ENCODE assay signal across 8 cellular contexts in the genomic region with DNA sequence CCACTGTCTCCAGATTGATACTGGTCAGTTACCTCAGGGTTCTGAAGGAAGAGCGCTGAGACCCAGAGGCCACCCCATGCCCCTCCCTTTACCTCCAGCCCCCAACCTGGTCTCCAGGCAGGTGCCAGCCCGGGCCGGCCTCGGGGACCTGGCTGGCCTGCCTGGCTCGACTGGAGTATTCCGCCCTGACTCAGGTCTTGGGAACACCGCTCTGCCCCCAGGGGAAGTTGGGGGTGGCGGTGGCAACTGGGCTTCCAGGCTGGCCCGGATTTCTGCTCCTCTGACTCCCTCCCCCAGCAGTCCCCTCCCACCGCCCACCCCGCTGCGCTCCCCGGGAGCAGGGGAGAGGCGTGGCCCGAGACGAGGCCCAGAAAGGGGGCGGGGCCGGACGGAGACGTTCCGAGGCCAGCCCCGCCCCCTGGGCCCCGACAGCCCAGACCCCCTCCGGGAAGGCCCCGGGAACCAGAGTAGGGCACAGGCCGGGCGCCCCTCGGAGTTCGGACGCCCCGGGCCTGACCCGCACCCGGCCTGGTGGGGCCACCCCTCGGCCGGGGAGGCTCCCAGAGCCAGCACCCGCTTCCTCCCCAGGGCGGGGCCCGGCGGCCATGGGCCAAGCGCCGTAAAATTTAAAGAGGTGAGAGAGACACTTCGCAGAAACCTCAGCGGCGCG.
DNase-seq lines count a peak whose midpoint lies in the region; ATAC-seq and TF ChIP-seq lines count a peak whose summit lies in the region.

No MANE protein-coding gene starts in this region.

- no peaks in the 10 kb centered on the region for H3K79me2 ChIP-seq in OCI-LY1 (ENCODE audit: insufficient read depth, low read length)

- H3K9ac ChIP-seq in OCI-LY1 (ENCODE audit: low read length) (peak overlapping the region; percentile 84), subcutaneous abdominal adipose tissue (ENCODE audit: low read length in 5 of 5) (peak overlapping the region in 4 of 5 donors; percentile 23 to 66 (median 29))

- H3K4me3 ChIP-seq in OCI-LY1 (ENCODE audit: low read depth, low read length, poor library complexity, severe bottlenecking): peak overlapping the region; percentile 84
- no peak overlapping the region for H3K4me3 ChIP-seq in neuron (ENCODE audit: low read length)
- peak overlapping the region; percentile 44 to 64 (median 53) for H3K4me3 ChIP-seq in subcutaneous abdominal adipose tissue (ENCODE audit: low read depth in 1 of 5, low read length in 5 of 5)

- H3K27me3 Mint-ChIP-seq in activated T-cell treated with anti-CD3 and anti-CD28 coated beads, Interleukin-2, amount 50 U/mL, for 24 hours: no peaks in the 10 kb centered on the region

- H2AFZ ChIP-seq in OCI-LY1 (ENCODE audit: low read length) (peak overlapping the region; percentile 50; the same call in 1 of the 2 replicates), neuron (ENCODE audit: low read depth, low read length) (peak overlapping the region; percentile 37)

- H3K36me3 ChIP-seq in OCI-LY1 (ENCODE audit: insufficient read depth, low read length) (no peaks in the 10 kb centered on the region), neuron (ENCODE audit: insufficient read depth, low read length) (no peaks in the 10 kb centered on the region), subcutaneous abdominal adipose tissue (ENCODE audit: control insufficient read depth in 5 of 5, insufficient read depth in 5 of 5, low read length in 5 of 5) (no peaks in the 10 kb centered on the region)

- peak overlapping the region; percentile 88 for H3K27ac Mint-ChIP-seq in activated T-cell treated with anti-CD3 and anti-CD28 coated beads, Interleukin-2, amount 50 U/mL, for 24 hours

- no peaks in the 10 kb centered on the region for H3K9me3 ChIP-seq in OCI-LY1 (ENCODE audit: low read length)
- no peaks in the 10 kb centered on the region for H3K9me3 ChIP-seq in neuron (ENCODE audit: low read length)
- H3K9me3 ChIP-seq in subcutaneous abdominal adipose tissue (ENCODE audit: control insufficient read depth in 5 of 5, low read length in 5 of 5): no peaks in the 10 kb centered on the region

- no peaks in the 10 kb centered on the region for H3K27me3 ChIP-seq in OCI-LY1 (ENCODE audit: insufficient read depth, low read length)
- peaks cover 42% of the 10 kb centered on the region for H3K27me3 ChIP-seq in neuron (ENCODE audit: insufficient read depth, low read length)
- peaks cover 15 to 39% (median 18%) of the 10 kb centered on the region in 5 donors for H3K27me3 ChIP-seq in subcutaneous abdominal adipose tissue (ENCODE audit: control insufficient read depth in 5 of 5, insufficient read depth in 4 of 5, low read length in 5 of 5)

- peak overlapping the region; percentile 68 for H3K27ac ChIP-seq in OCI-LY1 (ENCODE audit: low read depth, low read length, poor library complexity, severe bottlenecking)
- H3K27ac ChIP-seq in subcutaneous abdominal adipose tissue (ENCODE audit: low read depth, low read length): no peak overlapping the region

- no peaks in the 10 kb centered on the region for H3F3A ChIP-seq in OCI-LY1 (ENCODE audit: insufficient read depth, low read length)

- H3K4me1 ChIP-seq in OCI-LY1 (ENCODE audit: insufficient read depth, low read length, severe bottlenecking) (peaks cover 32% of the 10 kb centered on the region), neuron (ENCODE audit: insufficient read depth, low read length) (peaks cover 17% of the 10 kb centered on the region), subcutaneous abdominal adipose tissue (ENCODE audit: control insufficient read depth in 5 of 5, insufficient read depth in 5 of 5, low read length in 5 of 5) (peaks cover 1 to 33% (median 17%) of the 10 kb centered on the region in 5 donors)

- no peaks in the 10 kb centered on the region for H4K20me1 ChIP-seq in OCI-LY1 (ENCODE audit: insufficient read depth, low read length)

- ATAC-seq in GM18909 (IDR thresholded peaks at IDR 0.05; ENCODE audit: poor library complexity, unreplicated experiment) (peak; percentile 75), HG03196 (IDR thresholded peaks at IDR 0.05; ENCODE audit: unreplicated experiment) (peak; percentile 78)

- TF ChIP-seq CTCF in OCI-LY1 (IDR thresholded peaks at IDR 0.05; ENCODE audit: low read length): no peak

- no peaks in the 10 kb centered on the region for H3K9me3 Mint-ChIP-seq in activated T-cell treated with anti-CD3 and anti-CD28 coated beads, Interleukin-2, amount 50 U/mL, for 24 hours

- no peaks in the 10 kb centered on the region for H3K9me2 ChIP-seq in OCI-LY1 (ENCODE audit: low read depth, low read length)

- peak overlapping the region; percentile 84 for H3K4me3 Mint-ChIP-seq in activated T-cell treated with anti-CD3 and anti-CD28 coated beads, Interleukin-2, amount 50 U/mL, for 24 hours

- H3K4me2 ChIP-seq in OCI-LY1 (ENCODE audit: low read length): peak overlapping the region; percentile 94

- no peaks in the 10 kb centered on the region for H3K36me3 Mint-ChIP-seq in activated T-cell treated with anti-CD3 and anti-CD28 coated beads, Interleukin-2, amount 50 U/mL, for 24 hours (ENCODE audit: low read depth)

- peaks cover 42% of the 10 kb centered on the region for H3K4me1 Mint-ChIP-seq in activated T-cell treated with anti-CD3 and anti-CD28 coated beads, Interleukin-2, amount 50 U/mL, for 24 hours (ENCODE audit: low read depth)

- DNase-seq in AG08395 (ENCODE audit: low spot score) (peak; percentile 40), fibroblast of gingiva (ENCODE audit: low read depth) (peak; percentile 29)
- DNase-seq in activated T-cell treated with anti-CD3 and anti-CD28 coated beads, Interleukin-2, amount 50 U/mL, for 24 hours: peak; percentile 97

Comparison
In these comparisons a context has a peak if more than half of its experiments do, and no peak if none do; other contexts are left out.
1. DNase-seq: peak in every context shown above with its lines; median percentile 97 in activated T-cell treated with anti-CD3 and anti-CD28 coated beads, Interleukin-2, amount 50 U/mL, for 24 hours; 40 in AG08395; 29 in fibroblast of gingiva.